1 cellular context compared by ENCODE assay signal in genomic region chr20:37994512-37994911, GRCh38.
TF ChIP-seq lines count a peak whose summit lies in the region.

No MANE protein-coding gene starts in this region.

TF ChIP-seq in HepG2, 621 proteins besides CTCF, POLR2A, EP300 and RAD21:
- TF ChIP-seq CEBPG (CRISPR knock-in tag; IDR thresholded peaks at IDR 0.05): peak; percentile 28; the same call in 1 of the 2 replicates
- TF ChIP-seq SMARCE1 (IDR thresholded peaks at IDR 0.05; ENCODE audit: borderline replicate concordance): no peak
- no peak for TF ChIP-seq ZNF883 (CRISPR knock-in tag; IDR thresholded peaks at IDR 0.05; ENCODE audit: not compliant biosample characterization)
- peak; percentile 64; the same call in 1 of the 2 replicates for TF ChIP-seq CEBPB (IDR thresholded peaks at IDR 0.05; ENCODE audit: borderline replicate concordance, low read depth, low read length)
- peak; percentile 39 for TF ChIP-seq FOSL2 (CRISPR knock-in tag; IDR thresholded peaks at IDR 0.05)
- TF ChIP-seq HMG20B (CRISPR knock-in tag; conservative IDR thresholded peaks at IDR 0.05): no peak
